8 cellular contexts compared by ENCODE assay signal in genomic region chrX:17535229-17535628, GRCh38.
DNase-seq lines count a peak whose midpoint lies in the region; ATAC-seq and TF ChIP-seq lines count a peak whose summit lies in the region.

No MANE protein-coding gene starts in this region.

- H3K4me2 ChIP-seq in smooth muscle cell, result no peak overlapping the region

- no peaks in the 10 kb centered on the region for H3K79me2 ChIP-seq in smooth muscle cell (ENCODE audit: low read depth)

- no peaks in the 10 kb centered on the region for H3K9me3 ChIP-seq in BE2C
- no peaks in the 10 kb centered on the region for H3K9me3 ChIP-seq in RWPE2 (ENCODE audit: severe bottlenecking)
- H3K9me3 ChIP-seq in colonic mucosa, result no peaks in the 10 kb centered on the region
- no peaks in the 10 kb centered on the region for H3K9me3 ChIP-seq in smooth muscle cell (replicated peaks; ENCODE audit: low read depth)

- H3K9ac ChIP-seq in colonic mucosa (ENCODE audit: low read depth in 2 of 2, low read length in 2 of 2) (no peak overlapping the region), smooth muscle cell (ENCODE audit: low read depth) (no peak overlapping the region)

- peak; percentile 24 for DNase-seq in BE2C
- DNase-seq in RWPE2 (ENCODE audit: low spot score), result no peak
- DNase-seq in colonic mucosa, result peak; percentile 43
- no peak for DNase-seq in smooth muscle cell (lab: John Stamatoyannopoulos, UW; ENCODE audit: unreplicated experiment)
- DNase-seq in activated CD4-positive, CD25-positive, alpha-beta regulatory T cell treated with anti-CD3 and anti-CD28 coated beads, Interleukin-2, amount 50 U/mL, for 72 hours, result no peak
- no peak for DNase-seq in GOT3 (lab: John Stamatoyannopoulos, UW)

- no peaks in the 10 kb centered on the region for H4K20me1 ChIP-seq in smooth muscle cell (ENCODE audit: low read depth)

- no peak overlapping the region for H3K4me3 ChIP-seq in BE2C (ENCODE audit: low read depth, low read length)
- no peak overlapping the region for H3K4me3 ChIP-seq in RWPE2 (ENCODE audit: severe bottlenecking)
- no peak overlapping the region for H3K4me3 ChIP-seq in colonic mucosa
- H3K4me3 ChIP-seq in smooth muscle cell, result no peak overlapping the region

- TF ChIP-seq CTCF in BE2C (IDR thresholded peaks at IDR 0.05; ENCODE audit: low read depth, low read length), result peak; percentile 55
- peak; percentile 24 for TF ChIP-seq CTCF in RWPE2 (IDR thresholded peaks at IDR 0.05; ENCODE audit: poor library complexity, severe bottlenecking)
- TF ChIP-seq CTCF in colonic mucosa (IDR thresholded peaks at IDR 0.05), result peak; percentile 21
- peak; percentile 30 for TF ChIP-seq CTCF in smooth muscle cell (IDR thresholded peaks at IDR 0.05; ENCODE audit: borderline replicate concordance, insufficient read depth, poor library complexity, severe bottlenecking)

- no peak overlapping the region for H2AFZ ChIP-seq in smooth muscle cell (ENCODE audit: low read depth)

- no peaks in the 10 kb centered on the region for H3K36me3 ChIP-seq in BE2C
- no peaks in the 10 kb centered on the region for H3K36me3 ChIP-seq in RWPE2 (ENCODE audit: low read depth)
- H3K36me3 ChIP-seq in colonic mucosa, result no peaks in the 10 kb centered on the region
- no peaks in the 10 kb centered on the region for H3K36me3 ChIP-seq in smooth muscle cell (ENCODE audit: low read depth)

- no peaks in the 10 kb centered on the region for H3F3A ChIP-seq in smooth muscle cell (ENCODE audit: low read depth)

- H3K27me3 ChIP-seq in BE2C (no peaks in the 10 kb centered on the region), RWPE2 (ENCODE audit: insufficient read depth, poor library complexity, severe bottlenecking) (no peaks in the 10 kb centered on the region), colonic mucosa (no peaks in the 10 kb centered on the region), smooth muscle cell (ENCODE audit: low read depth) (no peaks in the 10 kb centered on the region)

- no peak overlapping the region for H3K27ac ChIP-seq in RWPE2 (ENCODE audit: poor library complexity, severe bottlenecking)
- H3K27ac ChIP-seq in colonic mucosa, result no peak overlapping the region
- no peak overlapping the region for H3K27ac ChIP-seq in smooth muscle cell (ENCODE audit: low read depth)

- intact Hi-C loops in colonic mucosa (cut with DNase I), result loop anchor here (10.0 kb wide), 1 partner anchor 150 kb away; no protein-coding TSS in a partner anchor

- no peaks in the 10 kb centered on the region for H3K4me1 ChIP-seq in BE2C
- no peaks in the 10 kb centered on the region for H3K4me1 ChIP-seq in RWPE2 (ENCODE audit: insufficient read depth, poor library complexity, severe bottlenecking)
- H3K4me1 ChIP-seq in colonic mucosa, result no peaks in the 10 kb centered on the region
- H3K4me1 ChIP-seq in smooth muscle cell (ENCODE audit: low read depth), result no peaks in the 10 kb centered on the region

- 64% methylated on average over 4 of the region's 4 CpGs for WGBS in smooth muscle cell (ENCODE audit: low lambda C conversion rate)

- ATAC-seq in GM19455 (IDR thresholded peaks at IDR 0.05; ENCODE audit: unreplicated experiment) (peak; percentile 53), RWPE2 (ENCODE audit: low read depth) (no peak), HG02763 (IDR thresholded peaks at IDR 0.05; ENCODE audit: unreplicated experiment) (no peak)

Comparison
In these comparisons a context has a peak if more than half of its experiments do, and no peak if none do; other contexts are left out.
1. DNase-seq: peak in BE2C (single experiment) and colonic mucosa (single experiment); none in RWPE2 (single experiment), smooth muscle cell (single experiment), activated CD4-positive, CD25-positive, alpha-beta regulatory T cell treated with anti-CD3 and anti-CD28 coated beads, Interleukin-2, amount 50 U/mL, for 72 hours (single experiment) and GOT3 (single experiment).
2. Peak in every context shown above with its lines, with median percentiles within 50 percentile points of each other: CTCF ChIP-seq.